In the genomic region with DNA sequence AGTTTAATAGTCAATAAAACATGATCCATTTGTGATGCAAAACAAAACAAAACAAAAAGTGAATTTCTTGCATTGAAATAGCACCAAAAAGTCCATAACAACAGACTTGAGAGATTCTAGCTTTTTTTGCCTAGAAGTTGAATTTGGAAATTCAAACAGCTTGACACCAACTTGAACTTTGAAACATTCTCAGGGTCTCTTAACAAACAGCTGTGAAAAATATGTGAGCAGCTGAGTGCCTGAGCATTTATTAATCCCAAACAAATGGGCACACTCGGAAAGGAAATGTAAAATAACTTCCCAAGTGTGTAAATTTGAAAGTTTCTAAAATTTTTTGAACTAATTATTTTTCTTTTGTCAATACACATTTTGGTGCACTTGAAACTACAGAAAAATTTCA, we compare ENCODE assay signal across 32 cellular contexts. TPM values are rescaled to one million over a fixed set of nuclear protein-coding genes. Genes with fewer than 3 reads are reported as not detected.
"Had no signal": no experiment of that assay in that cellular context is flagged by ENCODE, and none has a peak within 500 bp of the region (broad histone marks: within the 10 kb centered on the region; RNA-seq: fewer than 3 reads in every experiment).

No MANE protein-coding gene starts in this region.

- H3K79me2 ChIP-seq: hepatocyte had no signal

- H3K4me3 ChIP-seq: heart right ventricle, hepatocyte, lower lobe of right lung, pancreas, prostate gland, sigmoid colon, spleen, suprapubic skin, thoracic aorta, tibial artery, upper lobe of right lung had no signal

- FAIRE-seq: pancreas, urothelium cell line had no signal

- H3K27me3 ChIP-seq: heart right ventricle, hepatocyte, pancreas, sigmoid colon, spleen, suprapubic skin, tibial artery, upper lobe of right lung had no signal

- ATAC-seq: heart right ventricle; left lobe of liver; left ventricle myocardium superior; lower lobe of right lung; naive thymus-derived CD8-positive, alpha-beta T cell; pancreas; right cardiac atrium; stimulated activated effector memory CD8-positive, alpha-beta T cell treated with anti-CD3 and anti-CD28 coated beads, Interleukin-12 subunit alpha, Interleukin-12 subunit beta, amount 100 ng/mL, for 72 hours; upper lobe of right lung had no signal

- H3K4me2 ChIP-seq: hepatocyte had no signal

- H3K36me3 ChIP-seq: heart right ventricle, lower lobe of right lung, pancreas, prostate gland, sigmoid colon, spleen, suprapubic skin, thoracic aorta, tibial artery, upper lobe of right lung had no signal

- H3K27ac ChIP-seq: hepatocyte, lower lobe of right lung, pancreas, prostate gland, sigmoid colon, spleen, suprapubic skin, thoracic aorta, tibial artery, upper lobe of right lung had no signal

- H2AFZ ChIP-seq: hepatocyte had no signal

- H3K9me3 ChIP-seq: heart right ventricle, lower lobe of right lung, pancreas, prostate gland, sigmoid colon, spleen, suprapubic skin, thoracic aorta, tibial artery, upper lobe of right lung had no signal

- DNase-seq: heart right ventricle; islet precursor cell; left ventricle myocardium superior; lower lobe of right lung; mammary epithelial cell; mesendoderm; naive thymus-derived CD8-positive, alpha-beta T cell; nucleus accumbens; pancreas; posterior cingulate gyrus; retina; right cardiac atrium; sigmoid colon; spleen; stimulated activated CD4-positive, alpha-beta T cell treated with anti-CD3 and anti-CD28 coated beads, Interleukin-4, amount 100 ng/mL, for 24 hours; stimulated activated naive CD4-positive, alpha-beta T cell; tibial artery; trophoblast cell; upper lobe of right lung had no signal

- H3K4me1 ChIP-seq: lower lobe of right lung, pancreas, prostate gland, spleen, suprapubic skin, tibial artery, upper lobe of right lung had no signal

RNA-seq across cellular contexts. Expression of gene HMHB1, which starts 56.0 kb away (rescaled TPM):
- total RNA-seq: heart right ventricle; hepatocyte; kidney epithelial cell; left lobe of liver; left ventricle myocardium superior; lower lobe of right lung; mammary epithelial cell; mesothelial cell of epicardium; mononuclear cell; naive thymus-derived CD8-positive, alpha-beta T cell; neural crest cell; osteoblast; pancreas; prostate gland; right cardiac atrium; sigmoid colon; skeletal muscle tissue; spleen; suprapubic skin; thoracic aorta; upper lobe of right lung had no signal
- polyA plus RNA-seq: heart right ventricle; hepatocyte; mammary epithelial cell; naive thymus-derived CD8-positive, alpha-beta T cell; pancreas; right cardiac atrium; sigmoid colon had no signal
